32 cellular contexts compared by ENCODE assay signal in genomic region chr13:99836291-99836690, GRCh38.
"Had no signal": no experiment of that assay in that cellular context is flagged by ENCODE, and none has a peak within 500 bp of the region (broad histone marks: within the 10 kb centered on the region; RNA-seq: fewer than 3 reads in every experiment).

No MANE protein-coding gene starts in this region.

- H3K36me3 Mint-ChIP-seq: natural killer cell treated with Interleukin-12 subunit alpha and Interleukin-12 subunit beta and Interleukin-15 and Interleukin-18, amount 100 ng/mL, for 72 hours had no signal

- H3K27ac ChIP-seq: neural progenitor cell, neutrophil, ovary, parathyroid adenoma, psoas muscle, right lobe of liver, sigmoid colon, spleen, stomach, thoracic aorta, thyroid gland, tibial nerve, upper lobe of left lung, vagina had no signal

- H3K27ac Mint-ChIP-seq: naive thymus-derived CD8-positive, alpha-beta T cell; natural killer cell treated with Interleukin-12 subunit alpha and Interleukin-12 subunit beta and Interleukin-15 and Interleukin-18, amount 100 ng/mL, for 72 hours; progenitor cell of endocrine pancreas; stimulated activated naive B cell treated with anti-CD40 and anti-IgM and Interleukin-4, amounts not matched to agents 10 μg/mL and 1 μg/mL and 100 μg/mL, for 72 hours; stimulated activated naive CD8-positive, alpha-beta T cell treated with anti-CD3 and anti-CD28 coated beads, Interleukin-15, Interleukin-2, amounts not matched to agents 100 ng/mL and 50 ng/mL, for 24 hours had no signal

- H3K4me1 ChIP-seq: parathyroid adenoma, psoas muscle, sigmoid colon, spleen, stomach, thyroid gland, tibial nerve, upper lobe of left lung, vagina had no signal

- H3K4me2 ChIP-seq: neural progenitor cell, smooth muscle cell had no signal

- ATAC-seq: naive thymus-derived CD8-positive, alpha-beta T cell; natural killer cell treated with Interleukin-12 subunit alpha and Interleukin-12 subunit beta and Interleukin-15 and Interleukin-18, amount 100 ng/mL, for 72 hours; psoas muscle; right cardiac atrium; right lobe of liver; stimulated activated naive B cell treated with anti-CD40 and anti-IgM and Interleukin-4, amounts not matched to agents 10 μg/mL and 1 μg/mL and 100 μg/mL, for 72 hours had no signal

- H2AFZ ChIP-seq: neural progenitor cell, parathyroid adenoma had no signal

- H3K4me3 ChIP-seq: neural progenitor cell, ovary, psoas muscle, right lobe of liver, sigmoid colon, smooth muscle cell, spleen, stomach, thoracic aorta, thyroid gland, tibial nerve, upper lobe of left lung, vagina had no signal

- FAIRE-seq: urothelium cell line had no signal

- H3K27me3 Mint-ChIP-seq: naive B cell; naive thymus-derived CD8-positive, alpha-beta T cell; stimulated activated naive B cell treated with anti-CD40 and anti-IgM and Interleukin-4, amounts not matched to agents 10 μg/mL and 1 μg/mL and 100 μg/mL, for 72 hours; stimulated activated naive CD8-positive, alpha-beta T cell treated with anti-CD3 and anti-CD28 coated beads, Interleukin-15, Interleukin-2, amounts not matched to agents 100 ng/mL and 50 ng/mL, for 24 hours had no signal

- H3K4me3 Mint-ChIP-seq: naive B cell; naive thymus-derived CD8-positive, alpha-beta T cell; natural killer cell treated with Interleukin-12 subunit alpha and Interleukin-12 subunit beta and Interleukin-15 and Interleukin-18, amount 100 ng/mL, for 72 hours; neural progenitor cell; stimulated activated naive B cell treated with anti-CD40 and anti-IgM and Interleukin-4, amounts not matched to agents 10 μg/mL and 1 μg/mL and 100 μg/mL, for 72 hours; stimulated activated naive CD8-positive, alpha-beta T cell treated with anti-CD3 and anti-CD28 coated beads, Interleukin-15, Interleukin-2, amounts not matched to agents 100 ng/mL and 50 ng/mL, for 24 hours had no signal

- H3K27me3 ChIP-seq: neural progenitor cell, neutrophil, ovary, right lobe of liver, sigmoid colon, spleen, stomach, thyroid gland, tibial nerve, upper lobe of left lung, vagina had no signal

- H3K79me2 ChIP-seq: parathyroid adenoma had no signal

- H3K36me3 ChIP-seq: neural progenitor cell, neutrophil, ovary, right lobe of liver, sigmoid colon, spleen, stomach, thoracic aorta, thyroid gland, tibial nerve, upper lobe of left lung, vagina had no signal

- H3K9ac ChIP-seq: neural progenitor cell, parathyroid adenoma had no signal

- H3K9me3 Mint-ChIP-seq: naive B cell; naive thymus-derived CD8-positive, alpha-beta T cell; natural killer cell treated with Interleukin-12 subunit alpha and Interleukin-12 subunit beta and Interleukin-15 and Interleukin-18, amount 100 ng/mL, for 72 hours; stimulated activated naive B cell treated with anti-CD40 and anti-IgM and Interleukin-4, amounts not matched to agents 10 μg/mL and 1 μg/mL and 100 μg/mL, for 72 hours; stimulated activated naive CD8-positive, alpha-beta T cell treated with anti-CD3 and anti-CD28 coated beads, Interleukin-15, Interleukin-2, amounts not matched to agents 100 ng/mL and 50 ng/mL, for 24 hours had no signal

- H3K9me3 ChIP-seq: neutrophil, ovary, psoas muscle, right lobe of liver, sigmoid colon, spleen, stomach, thoracic aorta, thyroid gland, tibial nerve, upper lobe of left lung, vagina had no signal

- DNase-seq: naive B cell; naive thymus-derived CD8-positive, alpha-beta T cell; occipital lobe; ovary; posterior cingulate gyrus; psoas muscle; right cardiac atrium; right lobe of liver; sigmoid colon; spleen; stimulated activated CD4-positive, alpha-beta T cell treated with anti-CD3 and anti-CD28 coated beads, Interleukin-12 subunit alpha, Interleukin-12 subunit beta, amount 100 ng/mL, for 4 hours; stimulated activated CD4-positive, alpha-beta T cell treated with anti-CD3 and anti-CD28 coated beads, Interleukin-1b, Interleukin-23, amount 100 ng/mL, for 48 hours; stimulated activated CD4-positive, alpha-beta T cell treated with anti-CD3 and anti-CD28 coated beads, Interleukin-4, amount 100 ng/mL, for 1 hour; stimulated activated CD4-positive, alpha-beta T cell treated with anti-CD3 and anti-CD28 coated beads, Interleukin-4, amount 100 ng/mL, for 4 hours; stimulated activated CD8-positive, alpha-beta memory T cell treated with anti-CD3 and anti-CD28 coated beads, Interleukin-4, amount 100 ng/mL, for 48 hours; stimulated activated naive B cell treated with anti-CD40 and anti-IgM and Interleukin-4, amounts not matched to agents 10 μg/mL and 1 μg/mL and 100 μg/mL, for 72 hours; stimulated activated naive CD4-positive, alpha-beta T cell treated with Interleukin-2 at 50 U/mL for 16 hours; stomach; thyroid gland; trophoblast cell; upper lobe of left lung had no signal
